In the genomic region with DNA sequence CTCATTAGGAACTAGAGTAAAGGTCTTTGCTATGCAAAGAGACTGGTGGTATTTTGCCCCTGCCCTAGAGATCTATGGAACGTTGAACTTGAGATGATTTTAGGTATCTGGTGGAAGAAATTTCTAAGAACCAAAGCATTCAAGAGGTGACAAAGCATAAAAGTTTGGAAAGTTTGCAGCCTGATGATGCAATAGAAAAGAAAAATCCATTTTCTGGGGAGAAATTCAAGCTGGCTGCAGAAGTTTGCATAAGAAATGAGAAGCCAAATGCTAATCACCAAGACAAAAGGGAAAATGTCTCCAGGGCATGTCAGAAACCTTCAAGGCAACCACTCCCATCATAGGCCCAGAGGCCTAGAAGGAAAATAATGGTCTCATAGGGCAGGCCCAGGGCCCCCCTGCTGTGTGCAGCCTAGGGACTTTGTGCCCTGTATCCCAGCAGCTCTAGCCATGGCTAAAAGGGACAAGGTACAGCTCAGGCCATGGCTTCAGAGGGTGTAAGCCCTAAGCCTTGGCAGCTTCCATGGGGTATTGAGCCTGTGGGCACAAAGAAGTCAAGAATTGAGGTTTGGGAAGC, we compare ENCODE assay signal across 22 cellular contexts. TPM values are rescaled to one million over a fixed set of nuclear protein-coding genes. Genes with fewer than 3 reads are reported as not detected.
DNase-seq lines count a peak whose midpoint lies in the region; ATAC-seq, FAIRE-seq and TF ChIP-seq lines count a peak whose summit lies in the region.
"Had no signal": no experiment of that assay in that cellular context is flagged by ENCODE, and none has a peak within 500 bp of the region (broad histone marks: within the 10 kb centered on the region; RNA-seq: fewer than 3 reads in every experiment).

No MANE protein-coding gene starts in this region.

- TF ChIP-seq RAD21 in H1 (IDR thresholded peaks at IDR 0.05 in 1 of 2, conservative IDR thresholded peaks at IDR 0.05 in 1 of 2; ENCODE audit: low read depth in 2 of 2, low read length in 2 of 2), result no peak

- H4K20me1 ChIP-seq in H1 (replicated peaks in 1 of 2; ENCODE audit: control insufficient read depth in 1 of 2, insufficient read depth in 2 of 2, low read length in 2 of 2), result no peaks in the 10 kb centered on the region

- H3K23me2 ChIP-seq in H1 (ENCODE audit: low read depth, low read length), result no peaks in the 10 kb centered on the region

- H3K79me2 ChIP-seq in H1 (ENCODE audit: control insufficient read depth in 1 of 2, insufficient read depth in 2 of 2, low read length in 2 of 2), result no peaks in the 10 kb centered on the region

- in situ Hi-C loops in HAP-1 (cut with MboI; ENCODE audit: low sequenced_read_pairs), result no loop called here

- H4K91ac ChIP-seq in H1 (replicated peaks; ENCODE audit: insufficient read length, low read length) (no peak overlapping the region), mesenchymal stem cell (ENCODE audit: low read length) (peak overlapping the region; percentile 50)

- DNase-seq in HAP-1 (ENCODE audit: low spot score in 2 of 2) (peak; percentile 52 to 66), NCI-H69 (lab: John Stamatoyannopoulos, UW) (peak; percentile 4), H1 (ENCODE audit: low read depth in 1 of 2, low spot score in 2 of 2) (no peak), mesenchymal stem cell (no peak), foreskin melanocyte (no peak), NCI-H2171 treated with DMSO at 0.1 percent for 48 hours (lab: John Stamatoyannopoulos, UW) (no peak)
- DNase-seq: CD4-positive, CD25-positive, alpha-beta regulatory T cell; EL; MV-4-11; NCI-H1105 treated with DMSO at 0.1 percent for 48 hours; NCI-H1694; NCI-H2081; NCI-H2171; NCI-H446; NCI-H526; SW 1271 had no signal

- H4K8ac ChIP-seq in H1 (ENCODE audit: extremely low read depth, insufficient read depth, low read length), result no peak overlapping the region
- H4K8ac ChIP-seq in mesenchymal stem cell (ENCODE audit: low read length), result no peak overlapping the region

- 0 out of 2 replicates have a peak overlapping the region, but pooled peaks have one; percentile 41 for H2BK15ac ChIP-seq in H1 (ENCODE audit: low read length)
- H2BK15ac ChIP-seq in mesenchymal stem cell (ENCODE audit: low read depth, poor library complexity, severe bottlenecking), result peak overlapping the region; percentile 52

- H2BK5ac ChIP-seq in H1 (ENCODE audit: low read depth, low read length), result no peak overlapping the region
- no peak overlapping the region for H2BK5ac ChIP-seq in mesenchymal stem cell (ENCODE audit: low read depth, low read length, poor library complexity, severe bottlenecking)

- H3K27me3 ChIP-seq in HAP-1 (ENCODE audit: low read depth), result no peaks in the 10 kb centered on the region
- no peaks in the 10 kb centered on the region for H3K27me3 ChIP-seq in H1 (replicated peaks in 1 of 4; ENCODE audit: control insufficient read depth in 3 of 4, extremely low read depth in 1 of 4, insufficient read depth in 3 of 4, low read length in 3 of 4)
- H3K27me3 ChIP-seq in mesenchymal stem cell (ENCODE audit: control insufficient read depth in 1 of 2, insufficient read depth in 1 of 2, low read length in 2 of 2), result no peaks in the 10 kb centered on the region

- no peaks in the 10 kb centered on the region for H3K79me1 ChIP-seq in H1 (ENCODE audit: low read depth, low read length)
- H3K79me1 ChIP-seq in mesenchymal stem cell (replicated peaks; ENCODE audit: low read length, poor library complexity, severe bottlenecking), result no peaks in the 10 kb centered on the region

- H3K4me2 ChIP-seq in H1 (ENCODE audit: insufficient read depth in 1 of 2, low read depth in 2 of 2, low read length in 2 of 2), result no peak overlapping the region
- no peak overlapping the region for H3K4me2 ChIP-seq in mesenchymal stem cell (ENCODE audit: low read length, poor library complexity, severe bottlenecking)
- H3K4me2 ChIP-seq: KMS-11 had no signal

- no peak for TF ChIP-seq EP300 in H1 (IDR thresholded peaks at IDR 0.05; ENCODE audit: borderline replicate concordance in 1 of 2, low read depth in 2 of 2, low read length in 2 of 2)

- no peak overlapping the region for H3K4me3 ChIP-seq in HAP-1
- H3K4me3 ChIP-seq in H1 (ENCODE audit: extremely low read depth in 1 of 4, insufficient read depth in 2 of 4, low read depth in 3 of 4, low read length in 4 of 4), result no peak overlapping the region
- no peak overlapping the region for H3K4me3 ChIP-seq in mesenchymal stem cell (ENCODE audit: insufficient read depth in 1 of 2, low read depth in 1 of 2, low read length in 2 of 2)

- H3K9ac ChIP-seq in H1 (replicated peaks in 1 of 4; ENCODE audit: extremely low read depth in 1 of 4, low read depth in 3 of 4, low read length in 3 of 4), result no peak overlapping the region
- H3K9ac ChIP-seq in mesenchymal stem cell (ENCODE audit: low read length), result no peak overlapping the region
- H3K9ac ChIP-seq: KMS-11 had no signal

- no peak overlapping the region for H3K23ac ChIP-seq in H1 (ENCODE audit: insufficient read length)
- H3K23ac ChIP-seq in mesenchymal stem cell (ENCODE audit: low read length in 2 of 2), result no peak overlapping the region

- H3K9me3 ChIP-seq in HAP-1 (0 out of 2 replicates have a peak, but pooled peaks cover 2% of the 10 kb centered on the region), H1 (ENCODE audit: insufficient read depth in 2 of 2, low read depth in 1 of 2, low read length in 1 of 2) (peaks cover 4 to 13% of the 10 kb centered on the region in 2 experiments; a peak in 2 of 4 replicates), mesenchymal stem cell (ENCODE audit: control insufficient read depth, low read length) (peaks cover 5% of the 10 kb centered on the region)

- no peak overlapping the region for H4K5ac ChIP-seq in H1 (ENCODE audit: insufficient read length, low read depth, low read length)

- no peak overlapping the region for H3K56ac ChIP-seq in H1 (replicated peaks; ENCODE audit: insufficient read length, low read depth, low read length)

- FAIRE-seq in H1 (lab: Jason Lieb, UNC), result peak; percentile 13

- no peak for TF ChIP-seq POLR2A in H1 (IDR thresholded peaks at IDR 0.05; ENCODE audit: control extremely low read depth in 1 of 2, low read depth in 2 of 2, low read length in 2 of 2)

- H3K4me1 ChIP-seq in HAP-1 (peaks cover 7% of the 10 kb centered on the region), H1 (replicated peaks in 1 of 4; ENCODE audit: control insufficient read depth in 3 of 4, insufficient read depth in 4 of 4, low read length in 3 of 4) (no peaks in the 10 kb centered on the region), mesenchymal stem cell (ENCODE audit: control insufficient read depth, insufficient read depth, low read depth, low read length) (no peaks in the 10 kb centered on the region)

- H2BK120ac ChIP-seq in H1 (replicated peaks; ENCODE audit: low read depth, low read length) (no peak overlapping the region), mesenchymal stem cell (ENCODE audit: low read depth, low read length) (no peak overlapping the region)

- no peak for ATAC-seq in HG02970 (IDR thresholded peaks at IDR 0.05; ENCODE audit: low FRiP score, unreplicated experiment)
- ATAC-seq: Right ventricle myocardium inferior had no signal

- H3K4ac ChIP-seq in H1 (replicated peaks; ENCODE audit: insufficient read length, low read depth, low read length), result no peak overlapping the region
- H3K4ac ChIP-seq in mesenchymal stem cell (ENCODE audit: low read depth in 1 of 2, low read length in 2 of 2), result no peak overlapping the region

- H2BK12ac ChIP-seq in H1 (ENCODE audit: low read depth, low read length) (peak overlapping the region; percentile 50; the same call in 1 of the 2 replicates), mesenchymal stem cell (ENCODE audit: low read length in 2 of 2) (no peak overlapping the region)

- 94% methylated on average over 1 of the region's 1 CpG; no CpG with 5 or more reads in 1 of the 2 experiments for WGBS in H1 (ENCODE audit: extremely low coverage in 1 of 2, insufficient coverage in 1 of 2, insufficient read length in 1 of 2, insufficient replicate concordance in 2 of 2, low coverage in 1 of 2, low lambda C conversion rate in 2 of 2, missing lambda C conversion rate in 1 of 2), 2 experiments
- WGBS in mesenchymal stem cell, result 94% methylated on average over 1 of the region's 1 CpG

- CTCF ChIA-PET in H1 (lab: Charles Lee; ENCODE audit: partially characterized antibody), result interaction anchor here (0.7 to 0.9 kb wide), 3 partner anchors 16 to 255 kb away, joined by 3 read pairs; no protein-coding TSS in a partner anchor

- H3K36me3 ChIP-seq in HAP-1 (replicated peaks) (no peaks in the 10 kb centered on the region), H1 (ENCODE audit: control insufficient read depth in 2 of 4, insufficient read depth in 4 of 4, low read length in 3 of 4) (no peaks in the 10 kb centered on the region), mesenchymal stem cell (ENCODE audit: control insufficient read depth in 1 of 2, insufficient read depth in 2 of 2, low read depth in 1 of 2, low read length in 2 of 2) (no peaks in the 10 kb centered on the region)

- no peak for TF ChIP-seq CTCF in H1 (IDR thresholded peaks at IDR 0.05; ENCODE audit: control extremely low read depth in 1 of 3, insufficient read depth in 1 of 3, low read depth in 1 of 3, low read length in 3 of 3)

- no peak overlapping the region for H2AFZ ChIP-seq in H1 (ENCODE audit: low read length)
- H2AFZ ChIP-seq in mesenchymal stem cell (ENCODE audit: low read depth, low read length), result no peak overlapping the region

- no peak overlapping the region for H3K14ac ChIP-seq in H1 (ENCODE audit: insufficient read length)
- no peak overlapping the region for H3K14ac ChIP-seq in mesenchymal stem cell (ENCODE audit: low read length in 2 of 2)

- H3K27ac ChIP-seq in H1 (ENCODE audit: low read depth, low read length) (no peak overlapping the region), mesenchymal stem cell (ENCODE audit: low read length, poor library complexity, severe bottlenecking) (no peak overlapping the region)
- H3K27ac ChIP-seq: KMS-11 had no signal

- H3K18ac ChIP-seq in H1 (ENCODE audit: extremely low read depth, low read length), result no peak overlapping the region
- H3K18ac ChIP-seq in mesenchymal stem cell (ENCODE audit: low read depth in 1 of 2, low read length in 2 of 2), result no peak overlapping the region

- H2BK20ac ChIP-seq in H1 (ENCODE audit: low read length), result no peak overlapping the region

- POLR2A ChIA-PET in H1 (lab: Charles Lee; ENCODE audit: partially characterized antibody), result no interaction called here

- H2AK5ac ChIP-seq in H1 (ENCODE audit: low read depth, low read length), result 0 out of 2 replicates have a peak overlapping the region, but pooled peaks have one; percentile 39
- H2AK5ac ChIP-seq in mesenchymal stem cell (ENCODE audit: low read length, severe bottlenecking), result no peak overlapping the region

RNA-seq across cellular contexts. Expression of a gene that starts 16.5 kb away (rescaled TPM):
- total RNA-seq in H1 (2021; fragmentation: NEBNext Ultra II Directional; extraction: Animal tissue kit (Norgen Biotek cat#: 25700)), result 8.9 and 10.9 TPM in 2 replicates
- polyA plus RNA-seq in H1 (2011; rRNA removed), result 6.8 and 7.5 TPM in 2 replicates
- 6.8 TPM for polyA plus RNA-seq in H1 (2011; cell fraction: cytosol; rRNA removed)
- 7.8 TPM for polyA plus RNA-seq in H1 (2011; cell fraction: nucleus; rRNA removed)
- 7.4 to 12.2 TPM (median 8.2 TPM) in 4 replicates for polyA plus RNA-seq in H1 (2012, experiment 1 of 2)
- 7.9 TPM for polyA plus RNA-seq in H1 (2012, experiment 2 of 2)
- 41.7 TPM for polyA plus RNA-seq in H1 (2013, experiment 1 of 2)
- polyA plus RNA-seq in H1 (2013, experiment 2 of 2), result 47.9 TPM
- 1.4 and 2.7 TPM in 2 replicates for polyA minus RNA-seq in H1 (2011; rRNA and poly(A)+ RNA removed)
- polyA minus RNA-seq in H1 (2011; cell fraction: cytosol; rRNA and poly(A)+ RNA removed), result 1.9 TPM
- 5.4 TPM for polyA minus RNA-seq in H1 (2011; cell fraction: nucleus; rRNA and poly(A)+ RNA removed)
- 405 TPM for polyA plus RNA-seq in mesenchymal stem cell (2013, experiment 1 of 2)
- 418 TPM for polyA plus RNA-seq in mesenchymal stem cell (2013, experiment 2 of 2)
- polyA plus RNA-seq: CD4-positive, CD25-positive, alpha-beta regulatory T cell had no signal

RNA-seq across cellular contexts. Expression of a gene that starts 32.3 kb away (rescaled TPM):
- total RNA-seq in H1 (2021; fragmentation: NEBNext Ultra II Directional; extraction: Animal tissue kit (Norgen Biotek cat#: 25700)), result 0.21 and 0.26 TPM in 2 replicates
- polyA plus RNA-seq in H1 (2011; rRNA removed), result not detected in 2 replicates
- polyA plus RNA-seq in H1 (2011; cell fraction: cytosol; rRNA removed), result 0.16 TPM
- polyA plus RNA-seq in H1 (2011; cell fraction: nucleus; rRNA removed), result not detected
- 0.10 to 0.12 TPM in 2 of 4 replicates, not detected in the others for polyA plus RNA-seq in H1 (2012, experiment 1 of 2)
- not detected for polyA plus RNA-seq in H1 (2012, experiment 2 of 2)
- polyA plus RNA-seq in H1 (2013, experiment 1 of 2), result 0.12 TPM
- 0.09 TPM for polyA plus RNA-seq in H1 (2013, experiment 2 of 2)
- 0.09 TPM in 1 of 2 replicates, not detected in the other for polyA minus RNA-seq in H1 (2011; rRNA and poly(A)+ RNA removed)
- polyA minus RNA-seq in H1 (2011; cell fraction: cytosol; rRNA and poly(A)+ RNA removed), result not detected
- 1.1 TPM for polyA minus RNA-seq in H1 (2011; cell fraction: nucleus; rRNA and poly(A)+ RNA removed)
- not detected for polyA plus RNA-seq in mesenchymal stem cell (2013, experiment 1 of 2)
- polyA plus RNA-seq in mesenchymal stem cell (2013, experiment 2 of 2), result 0.07 TPM
- total RNA-seq: A673; CD4-positive, CD25-positive, alpha-beta regulatory T cell; Right ventricle myocardium inferior; SK-MEL-5 had no signal
- polyA plus RNA-seq: BJ; CD4-positive, CD25-positive, alpha-beta regulatory T cell had no signal

RNA-seq across cellular contexts. Expression of a gene that starts 47.4 kb away (rescaled TPM):
- total RNA-seq in H1 (2021; fragmentation: NEBNext Ultra II Directional; extraction: Animal tissue kit (Norgen Biotek cat#: 25700)), result 1.3 TPM in 2 replicates
- polyA plus RNA-seq in H1 (2011; rRNA removed), result 0.38 TPM in 2 replicates
- 0.59 TPM for polyA plus RNA-seq in H1 (2011; cell fraction: cytosol; rRNA removed)
- 0.26 TPM for polyA plus RNA-seq in H1 (2011; cell fraction: nucleus; rRNA removed)
- polyA plus RNA-seq in H1 (2012, experiment 1 of 2), result 0.76 to 1.2 TPM (median 0.83 TPM) in 4 replicates
- polyA plus RNA-seq in H1 (2012, experiment 2 of 2), result 1.5 TPM
- 1.6 TPM for polyA plus RNA-seq in H1 (2013, experiment 1 of 2)
- 1.8 TPM for polyA plus RNA-seq in H1 (2013, experiment 2 of 2)
- 0.19 and 0.32 TPM in 2 replicates for polyA minus RNA-seq in H1 (2011; rRNA and poly(A)+ RNA removed)
- polyA minus RNA-seq in H1 (2011; cell fraction: cytosol; rRNA and poly(A)+ RNA removed), result not detected
- 0.80 TPM for polyA minus RNA-seq in H1 (2011; cell fraction: nucleus; rRNA and poly(A)+ RNA removed)
- polyA plus RNA-seq in mesenchymal stem cell (2013, experiment 1 of 2), result 105 TPM
- 111 TPM for polyA plus RNA-seq in mesenchymal stem cell (2013, experiment 2 of 2)
- polyA plus RNA-seq: CD4-positive, CD25-positive, alpha-beta regulatory T cell had no signal

Comparison
In these comparisons a context has a peak if more than half of its experiments do, and no peak if none do; other contexts are left out.
1. DNase-seq: peak in HAP-1 (2 of 2) and NCI-H69 (single experiment); none in H1 (0 of 2), mesenchymal stem cell (single experiment), foreskin melanocyte (single experiment) and NCI-H2171 treated with DMSO at 0.1 percent for 48 hours (single experiment).